ENCODE assay signal across 1 cellular context in the genomic region with DNA sequence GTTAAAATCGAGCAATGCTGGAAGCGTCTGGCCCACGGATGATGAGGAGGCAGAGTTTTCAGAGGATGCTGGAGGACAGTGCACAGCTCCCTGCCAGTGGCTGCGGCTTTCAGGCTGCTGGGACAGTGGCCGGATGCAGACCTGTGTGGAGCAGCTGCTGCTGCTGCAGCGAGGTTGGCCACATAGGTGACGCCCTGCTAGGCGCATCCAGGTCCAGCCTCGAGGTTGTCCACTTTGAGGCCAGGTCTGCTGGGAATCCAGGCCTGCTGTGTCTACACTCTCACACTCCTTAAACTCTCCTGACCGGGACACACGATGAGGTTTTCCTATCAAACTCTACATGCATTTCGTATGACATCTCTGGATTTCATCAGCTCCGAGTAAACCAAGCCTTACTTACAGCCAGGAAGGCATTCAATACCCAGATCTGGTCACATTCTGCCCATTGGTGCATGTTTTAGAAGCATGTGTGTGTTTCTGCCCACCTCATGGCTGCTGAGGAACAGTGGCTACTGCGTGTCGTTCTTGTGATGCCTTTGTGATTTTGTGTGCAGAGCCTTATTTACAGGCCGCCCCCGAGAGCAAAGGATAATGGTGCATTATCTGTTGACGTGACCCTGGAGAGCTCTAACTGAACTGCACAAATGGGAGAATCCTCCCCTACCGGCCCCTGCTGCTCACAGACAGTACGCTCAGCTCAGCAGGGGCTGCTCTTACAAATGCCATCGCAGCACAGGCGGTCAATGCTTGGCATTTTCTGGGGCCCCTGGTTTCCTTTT.
TF ChIP-seq lines count a peak whose summit lies in the region.

No MANE protein-coding gene starts in this region.

TF ChIP-seq in HepG2, 621 proteins besides CTCF, POLR2A, EP300 and RAD21 (continued from another document and continues in another):
- TF ChIP-seq, protein P1, sequence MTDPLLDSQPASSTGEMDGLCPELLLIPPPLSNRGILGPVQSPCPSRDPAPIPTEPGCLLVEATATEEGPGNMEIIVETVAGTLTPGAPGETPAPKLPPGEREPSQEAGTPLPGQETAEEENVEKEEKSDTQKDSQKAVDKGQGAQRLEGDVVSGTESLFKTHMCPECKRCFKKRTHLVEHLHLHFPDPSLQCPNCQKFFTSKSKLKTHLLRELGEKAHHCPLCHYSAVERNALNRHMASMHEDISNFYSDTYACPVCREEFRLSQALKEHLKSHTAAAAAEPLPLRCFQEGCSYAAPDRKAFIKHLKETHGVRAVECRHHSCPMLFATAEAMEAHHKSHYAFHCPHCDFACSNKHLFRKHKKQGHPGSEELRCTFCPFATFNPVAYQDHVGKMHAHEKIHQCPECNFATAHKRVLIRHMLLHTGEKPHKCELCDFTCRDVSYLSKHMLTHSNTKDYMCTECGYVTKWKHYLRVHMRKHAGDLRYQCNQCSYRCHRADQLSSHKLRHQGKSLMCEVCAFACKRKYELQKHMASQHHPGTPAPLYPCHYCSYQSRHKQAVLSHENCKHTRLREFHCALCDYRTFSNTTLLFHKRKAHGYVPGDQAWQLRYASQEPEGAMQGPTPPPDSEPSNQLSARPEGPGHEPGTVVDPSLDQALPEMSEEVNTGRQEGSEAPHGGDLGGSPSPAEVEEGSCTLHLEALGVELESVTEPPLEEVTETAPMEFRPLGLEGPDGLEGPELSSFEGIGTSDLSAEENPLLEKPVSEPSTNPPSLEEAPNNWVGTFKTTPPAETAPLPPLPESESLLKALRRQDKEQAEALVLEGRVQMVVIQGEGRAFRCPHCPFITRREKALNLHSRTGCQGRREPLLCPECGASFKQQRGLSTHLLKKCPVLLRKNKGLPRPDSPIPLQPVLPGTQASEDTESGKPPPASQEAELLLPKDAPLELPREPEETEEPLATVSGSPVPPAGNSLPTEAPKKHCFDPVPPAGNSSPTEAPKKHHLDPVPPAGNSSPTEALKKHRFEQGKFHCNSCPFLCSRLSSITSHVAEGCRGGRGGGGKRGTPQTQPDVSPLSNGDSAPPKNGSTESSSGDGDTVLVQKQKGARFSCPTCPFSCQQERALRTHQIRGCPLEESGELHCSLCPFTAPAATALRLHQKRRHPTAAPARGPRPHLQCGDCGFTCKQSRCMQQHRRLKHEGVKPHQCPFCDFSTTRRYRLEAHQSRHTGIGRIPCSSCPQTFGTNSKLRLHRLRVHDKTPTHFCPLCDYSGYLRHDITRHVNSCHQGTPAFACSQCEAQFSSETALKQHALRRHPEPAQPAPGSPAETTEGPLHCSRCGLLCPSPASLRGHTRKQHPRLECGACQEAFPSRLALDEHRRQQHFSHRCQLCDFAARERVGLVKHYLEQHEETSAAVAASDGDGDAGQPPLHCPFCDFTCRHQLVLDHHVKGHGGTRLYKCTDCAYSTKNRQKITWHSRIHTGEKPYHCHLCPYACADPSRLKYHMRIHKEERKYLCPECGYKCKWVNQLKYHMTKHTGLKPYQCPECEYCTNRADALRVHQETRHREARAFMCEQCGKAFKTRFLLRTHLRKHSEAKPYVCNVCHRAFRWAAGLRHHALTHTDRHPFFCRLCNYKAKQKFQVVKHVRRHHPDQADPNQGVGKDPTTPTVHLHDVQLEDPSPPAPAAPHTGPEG (CRISPR knock-in tag; IDR thresholded peaks at IDR 0.05), result no peak
- TF ChIP-seq, protein P2, sequence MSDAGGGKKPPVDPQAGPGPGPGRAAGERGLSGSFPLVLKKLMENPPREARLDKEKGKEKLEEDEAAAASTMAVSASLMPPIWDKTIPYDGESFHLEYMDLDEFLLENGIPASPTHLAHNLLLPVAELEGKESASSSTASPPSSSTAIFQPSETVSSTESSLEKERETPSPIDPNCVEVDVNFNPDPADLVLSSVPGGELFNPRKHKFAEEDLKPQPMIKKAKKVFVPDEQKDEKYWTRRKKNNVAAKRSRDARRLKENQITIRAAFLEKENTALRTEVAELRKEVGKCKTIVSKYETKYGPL (CRISPR knock-in tag; IDR thresholded peaks at IDR 0.05), result no peak
- TF ChIP-seq HNRNPL (IDR thresholded peaks at IDR 0.05; ENCODE audit: low read depth, low read length) (0 out of 2 replicates have a peak, but pooled peaks have one; percentile 1), ZNF776 (CRISPR knock-in tag; IDR thresholded peaks at IDR 0.05) (no peak), SATB2 (CRISPR knock-in tag; IDR thresholded peaks at IDR 0.05) (no peak), ZNF670 (CRISPR knock-in tag; IDR thresholded peaks at IDR 0.05; ENCODE audit: borderline replicate concordance) (no peak), CHCHD3 (CRISPR knock-in tag; IDR thresholded peaks at IDR 0.05) (no peak), WIZ (CRISPR knock-in tag; IDR thresholded peaks at IDR 0.05) (no peak), ZEB1 (IDR thresholded peaks at IDR 0.05; ENCODE audit: insufficient replicate concordance, low read depth) (no peak), SYNCRIP (IDR thresholded peaks at IDR 0.05; ENCODE audit: insufficient read depth, low read depth, low read length) (no peak), ZNF713 (CRISPR knock-in tag; IDR thresholded peaks at IDR 0.05) (no peak), ZNF841 (CRISPR knock-in tag; IDR thresholded peaks at IDR 0.05; ENCODE audit: borderline replicate concordance) (no peak), ZFY (CRISPR knock-in tag; IDR thresholded peaks at IDR 0.05) (no peak; the same call in 1 of the 2 replicates), AGO1 (IDR thresholded peaks at IDR 0.05; ENCODE audit: low read depth, low read length, poor library complexity, severe bottlenecking) (no peak), MEF2D (CRISPR knock-in tag; IDR thresholded peaks at IDR 0.05) (no peak), AKAP8 (CRISPR knock-in tag; IDR thresholded peaks at IDR 0.05) (no peak), ZSCAN9 (CRISPR knock-in tag; IDR thresholded peaks at IDR 0.05; ENCODE audit: borderline replicate concordance) (no peak), ZNF343 (CRISPR knock-in tag; IDR thresholded peaks at IDR 0.05) (no peak), STAT5B (CRISPR knock-in tag; IDR thresholded peaks at IDR 0.05) (no peak), CBX2 (IDR thresholded peaks at IDR 0.05; ENCODE audit: low read depth, low read length) (no peak), CBX2 (CRISPR knock-in tag; IDR thresholded peaks at IDR 0.05; ENCODE audit: low read depth) (no peak), FOXP1 (IDR thresholded peaks at IDR 0.05) (no peak), FOXP1 (CRISPR knock-in tag; IDR thresholded peaks at IDR 0.05) (peak; percentile 75; the same call in 1 of the 2 replicates), HNRNPH1 (optimal IDR thresholded peaks at IDR 0.05; ENCODE audit: low read depth, low read length) (no peak), SPEN (CRISPR knock-in tag; IDR thresholded peaks at IDR 0.05; ENCODE audit: low read depth) (peak; percentile 84; the same call in 1 of the 2 replicates), ZNF607 (CRISPR knock-in tag; IDR thresholded peaks at IDR 0.05; ENCODE audit: borderline replicate concordance) (peak; percentile 76; the same call in 1 of the 2 replicates), POLR2G (IDR thresholded peaks at IDR 0.05; ENCODE audit: low read depth, low read length) (peak; percentile 28; the same call in 1 of the 2 replicates), HDAC6 (IDR thresholded peaks at IDR 0.05; ENCODE audit: low read depth, low read length) (no peak), TCF7L2 (IDR thresholded peaks at IDR 0.05; ENCODE audit: low read depth, low read length) (no peak), DMAP1 (CRISPR knock-in tag; IDR thresholded peaks at IDR 0.05) (peak; percentile 39), ZNF768 (CRISPR knock-in tag; IDR thresholded peaks at IDR 0.05) (no peak)
- TF ChIP-seq, protein P3, sequence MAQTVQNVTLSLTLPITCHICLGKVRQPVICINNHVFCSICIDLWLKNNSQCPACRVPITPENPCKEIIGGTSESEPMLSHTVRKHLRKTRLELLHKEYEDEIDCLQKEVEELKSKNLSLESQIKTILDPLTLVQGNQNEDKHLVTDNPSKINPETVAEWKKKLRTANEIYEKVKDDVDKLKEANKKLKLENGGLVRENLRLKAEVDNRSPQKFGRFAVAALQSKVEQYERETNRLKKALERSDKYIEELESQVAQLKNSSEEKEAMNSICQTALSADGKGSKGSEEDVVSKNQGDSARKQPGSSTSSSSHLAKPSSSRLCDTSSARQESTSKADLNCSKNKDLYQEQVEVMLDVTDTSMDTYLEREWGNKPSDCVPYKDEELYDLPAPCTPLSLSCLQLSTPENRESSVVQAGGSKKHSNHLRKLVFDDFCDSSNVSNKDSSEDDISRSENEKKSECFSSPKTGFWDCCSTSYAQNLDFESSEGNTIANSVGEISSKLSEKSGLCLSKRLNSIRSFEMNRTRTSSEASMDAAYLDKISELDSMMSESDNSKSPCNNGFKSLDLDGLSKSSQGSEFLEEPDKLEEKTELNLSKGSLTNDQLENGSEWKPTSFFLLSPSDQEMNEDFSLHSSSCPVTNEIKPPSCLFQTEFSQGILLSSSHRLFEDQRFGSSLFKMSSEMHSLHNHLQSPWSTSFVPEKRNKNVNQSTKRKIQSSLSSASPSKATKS (CRISPR knock-in tag; IDR thresholded peaks at IDR 0.05), result no peak
- TF ChIP-seq, protein P4, sequence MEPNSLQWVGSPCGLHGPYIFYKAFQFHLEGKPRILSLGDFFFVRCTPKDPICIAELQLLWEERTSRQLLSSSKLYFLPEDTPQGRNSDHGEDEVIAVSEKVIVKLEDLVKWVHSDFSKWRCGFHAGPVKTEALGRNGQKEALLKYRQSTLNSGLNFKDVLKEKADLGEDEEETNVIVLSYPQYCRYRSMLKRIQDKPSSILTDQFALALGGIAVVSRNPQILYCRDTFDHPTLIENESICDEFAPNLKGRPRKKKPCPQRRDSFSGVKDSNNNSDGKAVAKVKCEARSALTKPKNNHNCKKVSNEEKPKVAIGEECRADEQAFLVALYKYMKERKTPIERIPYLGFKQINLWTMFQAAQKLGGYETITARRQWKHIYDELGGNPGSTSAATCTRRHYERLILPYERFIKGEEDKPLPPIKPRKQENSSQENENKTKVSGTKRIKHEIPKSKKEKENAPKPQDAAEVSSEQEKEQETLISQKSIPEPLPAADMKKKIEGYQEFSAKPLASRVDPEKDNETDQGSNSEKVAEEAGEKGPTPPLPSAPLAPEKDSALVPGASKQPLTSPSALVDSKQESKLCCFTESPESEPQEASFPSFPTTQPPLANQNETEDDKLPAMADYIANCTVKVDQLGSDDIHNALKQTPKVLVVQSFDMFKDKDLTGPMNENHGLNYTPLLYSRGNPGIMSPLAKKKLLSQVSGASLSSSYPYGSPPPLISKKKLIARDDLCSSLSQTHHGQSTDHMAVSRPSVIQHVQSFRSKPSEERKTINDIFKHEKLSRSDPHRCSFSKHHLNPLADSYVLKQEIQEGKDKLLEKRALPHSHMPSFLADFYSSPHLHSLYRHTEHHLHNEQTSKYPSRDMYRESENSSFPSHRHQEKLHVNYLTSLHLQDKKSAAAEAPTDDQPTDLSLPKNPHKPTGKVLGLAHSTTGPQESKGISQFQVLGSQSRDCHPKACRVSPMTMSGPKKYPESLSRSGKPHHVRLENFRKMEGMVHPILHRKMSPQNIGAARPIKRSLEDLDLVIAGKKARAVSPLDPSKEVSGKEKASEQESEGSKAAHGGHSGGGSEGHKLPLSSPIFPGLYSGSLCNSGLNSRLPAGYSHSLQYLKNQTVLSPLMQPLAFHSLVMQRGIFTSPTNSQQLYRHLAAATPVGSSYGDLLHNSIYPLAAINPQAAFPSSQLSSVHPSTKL (CRISPR knock-in tag; IDR thresholded peaks at IDR 0.05), result peak; percentile 62
- TF ChIP-seq, protein P5, sequence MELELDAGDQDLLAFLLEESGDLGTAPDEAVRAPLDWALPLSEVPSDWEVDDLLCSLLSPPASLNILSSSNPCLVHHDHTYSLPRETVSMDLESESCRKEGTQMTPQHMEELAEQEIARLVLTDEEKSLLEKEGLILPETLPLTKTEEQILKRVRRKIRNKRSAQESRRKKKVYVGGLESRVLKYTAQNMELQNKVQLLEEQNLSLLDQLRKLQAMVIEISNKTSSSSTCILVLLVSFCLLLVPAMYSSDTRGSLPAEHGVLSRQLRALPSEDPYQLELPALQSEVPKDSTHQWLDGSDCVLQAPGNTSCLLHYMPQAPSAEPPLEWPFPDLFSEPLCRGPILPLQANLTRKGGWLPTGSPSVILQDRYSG (CRISPR knock-in tag; IDR thresholded peaks at IDR 0.05), result no peak
- TF ChIP-seq, protein P6, sequence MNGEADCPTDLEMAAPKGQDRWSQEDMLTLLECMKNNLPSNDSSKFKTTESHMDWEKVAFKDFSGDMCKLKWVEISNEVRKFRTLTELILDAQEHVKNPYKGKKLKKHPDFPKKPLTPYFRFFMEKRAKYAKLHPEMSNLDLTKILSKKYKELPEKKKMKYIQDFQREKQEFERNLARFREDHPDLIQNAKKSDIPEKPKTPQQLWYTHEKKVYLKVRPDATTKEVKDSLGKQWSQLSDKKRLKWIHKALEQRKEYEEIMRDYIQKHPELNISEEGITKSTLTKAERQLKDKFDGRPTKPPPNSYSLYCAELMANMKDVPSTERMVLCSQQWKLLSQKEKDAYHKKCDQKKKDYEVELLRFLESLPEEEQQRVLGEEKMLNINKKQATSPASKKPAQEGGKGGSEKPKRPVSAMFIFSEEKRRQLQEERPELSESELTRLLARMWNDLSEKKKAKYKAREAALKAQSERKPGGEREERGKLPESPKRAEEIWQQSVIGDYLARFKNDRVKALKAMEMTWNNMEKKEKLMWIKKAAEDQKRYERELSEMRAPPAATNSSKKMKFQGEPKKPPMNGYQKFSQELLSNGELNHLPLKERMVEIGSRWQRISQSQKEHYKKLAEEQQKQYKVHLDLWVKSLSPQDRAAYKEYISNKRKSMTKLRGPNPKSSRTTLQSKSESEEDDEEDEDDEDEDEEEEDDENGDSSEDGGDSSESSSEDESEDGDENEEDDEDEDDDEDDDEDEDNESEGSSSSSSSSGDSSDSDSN (CRISPR knock-in tag; IDR thresholded peaks at IDR 0.05), result 0 out of 2 replicates have a peak, but pooled peaks have one; percentile 38
- TF ChIP-seq, protein P7, sequence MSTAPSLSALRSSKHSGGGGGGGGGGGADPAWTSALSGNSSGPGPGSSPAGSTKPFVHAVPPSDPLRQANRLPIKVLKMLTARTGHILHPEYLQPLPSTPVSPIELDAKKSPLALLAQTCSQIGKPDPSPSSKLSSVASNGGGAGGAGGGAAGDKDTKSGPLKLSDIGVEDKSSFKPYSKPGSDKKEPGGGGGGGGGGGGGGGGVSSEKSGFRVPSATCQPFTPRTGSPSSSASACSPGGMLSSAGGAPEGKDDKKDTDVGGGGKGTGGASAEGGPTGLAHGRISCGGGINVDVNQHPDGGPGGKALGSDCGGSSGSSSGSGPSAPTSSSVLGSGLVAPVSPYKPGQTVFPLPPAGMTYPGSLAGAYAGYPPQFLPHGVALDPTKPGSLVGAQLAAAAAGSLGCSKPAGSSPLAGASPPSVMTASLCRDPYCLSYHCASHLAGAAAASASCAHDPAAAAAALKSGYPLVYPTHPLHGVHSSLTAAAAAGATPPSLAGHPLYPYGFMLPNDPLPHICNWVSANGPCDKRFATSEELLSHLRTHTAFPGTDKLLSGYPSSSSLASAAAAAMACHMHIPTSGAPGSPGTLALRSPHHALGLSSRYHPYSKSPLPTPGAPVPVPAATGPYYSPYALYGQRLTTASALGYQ (CRISPR knock-in tag; IDR thresholded peaks at IDR 0.05), result no peak
- TF ChIP-seq, protein P8, sequence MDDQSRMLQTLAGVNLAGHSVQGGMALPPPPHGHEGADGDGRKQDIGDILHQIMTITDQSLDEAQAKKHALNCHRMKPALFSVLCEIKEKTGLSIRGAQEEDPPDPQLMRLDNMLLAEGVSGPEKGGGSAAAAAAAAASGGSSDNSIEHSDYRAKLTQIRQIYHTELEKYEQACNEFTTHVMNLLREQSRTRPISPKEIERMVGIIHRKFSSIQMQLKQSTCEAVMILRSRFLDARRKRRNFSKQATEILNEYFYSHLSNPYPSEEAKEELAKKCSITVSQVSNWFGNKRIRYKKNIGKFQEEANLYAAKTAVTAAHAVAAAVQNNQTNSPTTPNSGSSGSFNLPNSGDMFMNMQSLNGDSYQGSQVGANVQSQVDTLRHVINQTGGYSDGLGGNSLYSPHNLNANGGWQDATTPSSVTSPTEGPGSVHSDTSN (CRISPR knock-in tag; IDR thresholded peaks at IDR 0.05; ENCODE audit: borderline replicate concordance), result no peak
